In the genomic region with DNA sequence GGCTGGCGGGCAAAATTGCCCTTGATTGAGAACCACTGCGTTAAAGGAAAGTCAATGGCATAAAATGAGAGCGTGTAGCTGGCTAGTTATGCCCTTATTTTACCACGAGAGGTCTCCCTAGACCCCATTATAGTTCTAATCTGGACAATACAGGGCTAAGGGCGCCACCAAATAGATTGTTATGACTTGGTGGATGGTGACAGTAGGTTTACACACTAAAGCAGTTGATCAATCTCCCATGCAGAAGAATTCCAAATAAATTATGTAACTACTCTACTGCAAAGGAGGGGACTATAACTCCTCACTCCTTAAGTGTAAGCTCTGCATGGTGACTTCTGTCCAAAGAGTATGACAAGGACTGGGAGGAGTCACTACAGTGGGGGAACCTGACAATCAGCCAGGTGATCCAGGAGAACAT, we compare ENCODE assay signal across 8 cellular contexts. TPM values are rescaled to one million over a fixed set of nuclear protein-coding genes. Genes with fewer than 3 reads are reported as not detected.
A peak's percentile ranks its signal among the peaks of the same experiment; 100 is the strongest.
DNase-seq lines count a peak whose midpoint lies in the region; ATAC-seq and TF ChIP-seq lines count a peak whose summit lies in the region.

No MANE protein-coding gene starts in this region.

- no peaks in the 10 kb centered on the region for H3K27me3 Mint-ChIP-seq in endodermal cell (ENCODE audit: insufficient read depth)

- H3K4me3 ChIP-seq in WERI-Rb-1 (ENCODE audit: low read depth, low read length), result no peak overlapping the region
- H3K4me3 ChIP-seq in endodermal cell (ENCODE audit: low read length), result no peak overlapping the region
- no peak overlapping the region for H3K4me3 ChIP-seq in mesendoderm (ENCODE audit: low read length)
- H3K4me3 ChIP-seq in upper lobe of left lung, result no peak overlapping the region

- DNase-seq in GF-D8 (lab: John Stamatoyannopoulos, UW) (peak; percentile 17), NCI-H226 (peak; percentile 12), WERI-Rb-1 (peak; percentile 48), endodermal cell (peak; percentile 83), mesendoderm (peak; percentile 70), upper lobe of left lung (peak in 1 of 2 donors; percentile 32)

- TF ChIP-seq EP300 in upper lobe of left lung (IDR thresholded peaks at IDR 0.05), result no peak

- H3K27ac Mint-ChIP-seq in endodermal cell, result no peak overlapping the region

- no peak overlapping the region for H3K23ac ChIP-seq in mesendoderm (ENCODE audit: low read length)

- no peaks in the 10 kb centered on the region for H3K9me3 Mint-ChIP-seq in endodermal cell

- no peak overlapping the region for H3K9ac ChIP-seq in endodermal cell (ENCODE audit: extremely low read depth, low read length, poor library complexity, severe bottlenecking)
- no peak overlapping the region for H3K9ac ChIP-seq in mesendoderm (ENCODE audit: low read length)

- no peak overlapping the region for H3K4me3 Mint-ChIP-seq in endodermal cell

- TF ChIP-seq CTCF in WERI-Rb-1 (IDR thresholded peaks at IDR 0.05; ENCODE audit: low read depth, low read length) (peak; percentile 76), endodermal cell (conservative IDR thresholded peaks at IDR 0.05) (peak; percentile 93), upper lobe of left lung (IDR thresholded peaks at IDR 0.05) (peak; percentile 77 to 93 (median 88))

- H3K9me3 ChIP-seq in WERI-Rb-1 (ENCODE audit: severe bottlenecking), result no peaks in the 10 kb centered on the region
- no peaks in the 10 kb centered on the region for H3K9me3 ChIP-seq in endodermal cell (ENCODE audit: control insufficient read depth, low read length)
- H3K9me3 ChIP-seq in upper lobe of left lung, result no peaks in the 10 kb centered on the region

- no peak overlapping the region for H2AK5ac ChIP-seq in mesendoderm (ENCODE audit: low read length)

- no peaks in the 10 kb centered on the region for H3K36me3 ChIP-seq in WERI-Rb-1
- no peaks in the 10 kb centered on the region for H3K36me3 ChIP-seq in endodermal cell (ENCODE audit: control insufficient read depth, insufficient read depth, low read length)
- no peaks in the 10 kb centered on the region for H3K36me3 ChIP-seq in mesendoderm (ENCODE audit: control insufficient read depth, insufficient read depth, low read length)
- H3K36me3 ChIP-seq in upper lobe of left lung, result no peaks in the 10 kb centered on the region

- no peak overlapping the region for H4K5ac ChIP-seq in mesendoderm (ENCODE audit: low read length)

- no peaks in the 10 kb centered on the region for H3K79me2 ChIP-seq in mesendoderm (ENCODE audit: control insufficient read depth, insufficient read depth, low read length)

- H2BK5ac ChIP-seq in mesendoderm (ENCODE audit: low read length), result no peak overlapping the region

- H3K79me1 ChIP-seq in mesendoderm (ENCODE audit: low read length), result no peaks in the 10 kb centered on the region

- H3K27ac ChIP-seq in WERI-Rb-1, result no peak overlapping the region
- H3K27ac ChIP-seq in endodermal cell (ENCODE audit: low read depth, low read length), result no peak overlapping the region
- no peak overlapping the region for H3K27ac ChIP-seq in mesendoderm (ENCODE audit: low read depth, low read length)
- no peak overlapping the region for H3K27ac ChIP-seq in upper lobe of left lung

- no peak overlapping the region for H3K56ac ChIP-seq in mesendoderm (ENCODE audit: low read length)

- no peak overlapping the region for H3K4ac ChIP-seq in mesendoderm (ENCODE audit: low read depth, low read length)

- no peak for TF ChIP-seq POLR2A in upper lobe of left lung (IDR thresholded peaks at IDR 0.05)

- WGBS in endodermal cell (ENCODE audit: insufficient coverage in 1 of 2, insufficient read length in 1 of 2), 2 experiments, result 0 to 8% methylated on average over 3 to 4 of the region's 5 CpGs
- WGBS in mesendoderm (ENCODE audit: extremely low coverage, insufficient coverage, low lambda C conversion rate), result no CpG with 5 or more reads among the region's 5 CpGs
- 1 to 4% methylated on average over 5 of the region's 5 CpGs for WGBS in upper lobe of left lung, 2 donors

- peaks cover 9% of the 10 kb centered on the region for H3K4me1 Mint-ChIP-seq in endodermal cell

- no peak overlapping the region for H2BK120ac ChIP-seq in mesendoderm (ENCODE audit: low read depth, low read length)

- H3K27me3 ChIP-seq in WERI-Rb-1 (ENCODE audit: insufficient read depth, low read depth, severe bottlenecking) (no peaks in the 10 kb centered on the region), endodermal cell (ENCODE audit: control insufficient read depth, insufficient read depth, low read length, poor library complexity, severe bottlenecking) (no peaks in the 10 kb centered on the region), mesendoderm (ENCODE audit: insufficient read depth, low read length, poor library complexity) (no peaks in the 10 kb centered on the region), upper lobe of left lung (no peaks in the 10 kb centered on the region)

- H4K8ac ChIP-seq in mesendoderm (ENCODE audit: low read depth, low read length), result no peak overlapping the region

- H3K18ac ChIP-seq in mesendoderm (ENCODE audit: low read length), result no peak overlapping the region

- no peak overlapping the region for H3K4me2 ChIP-seq in mesendoderm (ENCODE audit: low read length)

- H3K36me3 Mint-ChIP-seq in endodermal cell (ENCODE audit: low read depth), result no peaks in the 10 kb centered on the region

- ATAC-seq in HG03108 (IDR thresholded peaks at IDR 0.05; ENCODE audit: unreplicated experiment) (peak; percentile 47), upper lobe of left lung (ENCODE audit: low FRiP score in 2 of 2) (peak; percentile 89 to 95), HG03460 (IDR thresholded peaks at IDR 0.05; ENCODE audit: unreplicated experiment) (no peak)

- H3K4me1 ChIP-seq in endodermal cell (ENCODE audit: control insufficient read depth, insufficient read depth, low read length) (peaks cover 3% of the 10 kb centered on the region), mesendoderm (ENCODE audit: control insufficient read depth, low read depth, low read length) (no peaks in the 10 kb centered on the region), upper lobe of left lung (peaks cover 0 to 5% (median 0%) of the 10 kb centered on the region in 4 donors)

- no peak overlapping the region for H2BK15ac ChIP-seq in mesendoderm (replicated peaks; ENCODE audit: low read depth)

RNA-seq across cellular contexts. Expression of a gene that starts 20.4 kb away (rescaled TPM):
- total RNA-seq in endodermal cell (10 to 100 TPM; 22.8 to 27.7 TPM), upper lobe of left lung (10 to 100 TPM; 17.5 to 38.8 (median 26.8) TPM)
- 11.8 TPM for polyA plus RNA-seq in endodermal cell (2013, experiment 1 of 2)
- polyA plus RNA-seq in endodermal cell (2013, experiment 2 of 2), result 12.1 TPM
- polyA plus RNA-seq in mesendoderm (2013, experiment 1 of 2), result 3.5 TPM
- 2.9 TPM for polyA plus RNA-seq in mesendoderm (2013, experiment 2 of 2)
